1 cellular context compared by ENCODE assay signal in genomic region chr10:114652402-114653368, GRCh38.
A peak's percentile ranks its signal among the peaks of the same experiment; 100 is the strongest.
TF ChIP-seq lines count a peak whose summit lies in the region.

No MANE protein-coding gene starts in this region.

TF ChIP-seq in endothelial cell of umbilical vein, 7 proteins besides CTCF, POLR2A, EP300 and RAD21:
- peak; percentile 64 for TF ChIP-seq GATA2 (IDR thresholded peaks at IDR 0.05; ENCODE audit: insufficient read depth, insufficient read length, low read depth, low read length)
- TF ChIP-seq JUN (IDR thresholded peaks at IDR 0.05; ENCODE audit: borderline replicate concordance, insufficient read depth, insufficient read length, low read depth) = peak; percentile 48
- TF ChIP-seq EZH2 (IDR thresholded peaks at IDR 0.05; ENCODE audit: borderline replicate concordance, low read depth, low read length, severe bottlenecking) = no peak
- TF ChIP-seq FOS (IDR thresholded peaks at IDR 0.05; ENCODE audit: borderline replicate concordance, insufficient read depth, low read length) = peak; percentile 29
